11 cellular contexts compared by ENCODE assay signal in genomic region chr5:18744441-18744840, GRCh38.
DNase-seq lines count a peak whose midpoint lies in the region; ATAC-seq and TF ChIP-seq lines count a peak whose summit lies in the region.
"Had no signal": no experiment of that assay in that cellular context is flagged by ENCODE, and none has a peak within 500 bp of the region (broad histone marks: within the 10 kb centered on the region; RNA-seq: fewer than 3 reads in every experiment).

No MANE protein-coding gene starts in this region.

- peak; percentile 56 to 74 for ATAC-seq in activated T-cell treated with anti-CD3 and anti-CD28 coated beads, Interleukin-2, amount 50 U/mL, for 72 hours (replicated peaks in 1 of 2)
- ATAC-seq in stimulated activated naive CD8-positive, alpha-beta T cell treated with anti-CD3 and anti-CD28 coated beads, Interleukin-15, amount 100 ng/mL, for 72 hours, result peak; percentile 59

- no peak for TF ChIP-seq CTCF in thyroid gland (IDR thresholded peaks at IDR 0.05)

- H3K27ac Mint-ChIP-seq in activated naive CD4-positive, alpha-beta T cell treated with anti-CD3 and anti-CD28 coated beads, Interleukin-2, amount 50 U/mL, for 24 hours, result peak overlapping the region; percentile 94
- H3K27ac Mint-ChIP-seq in IgD-negative memory B cell, result peak overlapping the region; percentile 84 to 97 (median 88)
- H3K27ac Mint-ChIP-seq in activated T-cell treated with anti-CD3 and anti-CD28 coated beads, Interleukin-2, amount 50 U/mL, for 72 hours, result peak overlapping the region; percentile 86
- peak overlapping the region; percentile 76 to 96 for H3K27ac Mint-ChIP-seq in stimulated activated naive CD8-positive, alpha-beta T cell treated with anti-CD3 and anti-CD28 coated beads, Interleukin-15, amount 100 ng/mL, for 72 hours

- H3K9me3 ChIP-seq in thyroid gland, result no peaks in the 10 kb centered on the region

- no peak for DNase-seq in activated naive CD4-positive, alpha-beta T cell treated with anti-CD3 and anti-CD28 coated beads, Interleukin-2, amount 50 U/mL, for 16 hours
- DNase-seq in activated T-cell treated with anti-CD3 and anti-CD28 coated beads, Interleukin-2, amount 50 U/mL, for 72 hours, result peak; percentile 37 to 45
- peak in 1 of 2 donors; percentile 23 for DNase-seq in stimulated activated naive CD8-positive, alpha-beta T cell treated with anti-CD3 and anti-CD28 coated beads, Interleukin-15, amount 100 ng/mL, for 72 hours
- DNase-seq in NCI-H526 treated with DMSO at 0.1 percent for 48 hours (lab: John Stamatoyannopoulos, UW), result no peak
- DNase-seq in thyroid gland, result no peak
- DNase-seq in RKO (ENCODE audit: low spot score), result no peak
- DNase-seq: kidney glomerular epithelial cell, NCI-H1092 treated with DMSO at 0.1 percent for 48 hours had no signal

- H3K4me3 Mint-ChIP-seq in activated naive CD4-positive, alpha-beta T cell treated with anti-CD3 and anti-CD28 coated beads, Interleukin-2, amount 50 U/mL, for 24 hours, result peak overlapping the region; percentile 88
- H3K4me3 Mint-ChIP-seq in IgD-negative memory B cell, result peak overlapping the region; percentile 96 to 98 (median 96)
- H3K4me3 Mint-ChIP-seq in activated T-cell treated with anti-CD3 and anti-CD28 coated beads, Interleukin-2, amount 50 U/mL, for 72 hours, result peak overlapping the region; percentile 86 to 91
- H3K4me3 Mint-ChIP-seq in stimulated activated naive CD8-positive, alpha-beta T cell treated with anti-CD3 and anti-CD28 coated beads, Interleukin-15, amount 100 ng/mL, for 72 hours, result peak overlapping the region; percentile 87 to 90

- H3K27me3 ChIP-seq in thyroid gland, result no peaks in the 10 kb centered on the region
- H3K27me3 ChIP-seq: cardiac muscle cell had no signal

- H3K4me1 Mint-ChIP-seq in activated naive CD4-positive, alpha-beta T cell treated with anti-CD3 and anti-CD28 coated beads, Interleukin-2, amount 50 U/mL, for 24 hours, result peaks cover 68% of the 10 kb centered on the region
- H3K4me1 Mint-ChIP-seq in IgD-negative memory B cell, result peaks cover 37 to 55% (median 53%) of the 10 kb centered on the region in 3 donors
- peaks cover 57% of the 10 kb centered on the region for H3K4me1 Mint-ChIP-seq in activated T-cell treated with anti-CD3 and anti-CD28 coated beads, Interleukin-2, amount 50 U/mL, for 72 hours (ENCODE audit: low read depth)
- H3K4me1 Mint-ChIP-seq in stimulated activated naive CD8-positive, alpha-beta T cell treated with anti-CD3 and anti-CD28 coated beads, Interleukin-15, amount 100 ng/mL, for 72 hours, result peaks cover 58% of the 10 kb centered on the region

- H3K36me3 Mint-ChIP-seq in activated naive CD4-positive, alpha-beta T cell treated with anti-CD3 and anti-CD28 coated beads, Interleukin-2, amount 50 U/mL, for 24 hours, result peaks cover 7% of the 10 kb centered on the region
- peaks cover 6% of the 10 kb centered on the region for H3K36me3 Mint-ChIP-seq in IgD-negative memory B cell
- peaks cover 3 to 8% of the 10 kb centered on the region in 2 donors for H3K36me3 Mint-ChIP-seq in activated T-cell treated with anti-CD3 and anti-CD28 coated beads, Interleukin-2, amount 50 U/mL, for 72 hours (ENCODE audit: insufficient read depth in 2 of 2)

- 75 to 84% methylated on average over 3 of the region's 3 CpGs for WGBS in thyroid gland, 2 donors

- no peak overlapping the region for H3K27ac ChIP-seq in thyroid gland
- H3K27ac ChIP-seq: cardiac muscle cell had no signal

- H3K36me3 ChIP-seq in thyroid gland, result no peaks in the 10 kb centered on the region
- H3K36me3 ChIP-seq: cardiac muscle cell had no signal

- intact Hi-C loops in thyroid gland (cut with DNase I), result no loop called here

- H3K4me1 ChIP-seq in thyroid gland, result no peaks in the 10 kb centered on the region

- no peak overlapping the region for H3K4me3 ChIP-seq in thyroid gland (replicated peaks in 1 of 3)
- H3K4me3 ChIP-seq: cardiac muscle cell had no signal

- TF ChIP-seq POLR2A in thyroid gland (IDR thresholded peaks at IDR 0.05), result no peak

- H3K27me3 Mint-ChIP-seq in activated naive CD4-positive, alpha-beta T cell treated with anti-CD3 and anti-CD28 coated beads, Interleukin-2, amount 50 U/mL, for 24 hours, result no peaks in the 10 kb centered on the region
- H3K27me3 Mint-ChIP-seq in IgD-negative memory B cell, result no peaks in the 10 kb centered on the region
- H3K27me3 Mint-ChIP-seq in activated T-cell treated with anti-CD3 and anti-CD28 coated beads, Interleukin-2, amount 50 U/mL, for 72 hours (ENCODE audit: low read depth), result no peaks in the 10 kb centered on the region
- no peaks in the 10 kb centered on the region for H3K27me3 Mint-ChIP-seq in stimulated activated naive CD8-positive, alpha-beta T cell treated with anti-CD3 and anti-CD28 coated beads, Interleukin-15, amount 100 ng/mL, for 72 hours

- H3K9me3 Mint-ChIP-seq in activated naive CD4-positive, alpha-beta T cell treated with anti-CD3 and anti-CD28 coated beads, Interleukin-2, amount 50 U/mL, for 24 hours, result no peaks in the 10 kb centered on the region
- H3K9me3 Mint-ChIP-seq in IgD-negative memory B cell, result no peaks in the 10 kb centered on the region
- no peaks in the 10 kb centered on the region for H3K9me3 Mint-ChIP-seq in activated T-cell treated with anti-CD3 and anti-CD28 coated beads, Interleukin-2, amount 50 U/mL, for 72 hours
- H3K9me3 Mint-ChIP-seq in stimulated activated naive CD8-positive, alpha-beta T cell treated with anti-CD3 and anti-CD28 coated beads, Interleukin-15, amount 100 ng/mL, for 72 hours, result peaks cover 0 to 10% of the 10 kb centered on the region in 2 donors

Comparison
In these comparisons a context has a peak if more than half of its experiments do, and no peak if none do; other contexts are left out.
1. DNase-seq: peak in activated T-cell treated with anti-CD3 and anti-CD28 coated beads, Interleukin-2, amount 50 U/mL, for 72 hours (2 of 2); none in activated naive CD4-positive, alpha-beta T cell treated with anti-CD3 and anti-CD28 coated beads, Interleukin-2, amount 50 U/mL, for 16 hours (single experiment), NCI-H526 treated with DMSO at 0.1 percent for 48 hours (single experiment), thyroid gland (0 of 2) and RKO (single experiment).
2. Peak in every context shown above with its lines, with median percentiles within 50 percentile points of each other: H3K27ac Mint-ChIP-seq and H3K4me3 Mint-ChIP-seq.